In genomic region chr14:55500219-55500701, GRCh38 we compare ENCODE assay signal across 30 cellular contexts. TPM values are rescaled to one million over a fixed set of nuclear protein-coding genes. Genes with fewer than 3 reads are reported as not detected.
DNase-seq lines count a peak whose midpoint lies in the region; ATAC-seq, FAIRE-seq and TF ChIP-seq lines count a peak whose summit lies in the region.
"Had no signal": no experiment of that assay in that cellular context is flagged by ENCODE, and none has a peak within 500 bp of the region (broad histone marks: within the 10 kb centered on the region; RNA-seq: fewer than 3 reads in every experiment).

No MANE protein-coding gene starts in this region.

- no peak for FAIRE-seq in HepG2 (lab: Jason Lieb, UNC)
- FAIRE-seq: A549, endothelial cell of umbilical vein, GM18507, RCC 7860 had no signal

- H3K36me3 ChIP-seq in HepG2 (replicated peaks in 1 of 2; ENCODE audit: control insufficient read depth in 1 of 2, insufficient read depth in 2 of 2, low read length in 2 of 2) (no peaks in the 10 kb centered on the region), right lobe of liver (no peaks in the 10 kb centered on the region), gastrocnemius medialis (no peaks in the 10 kb centered on the region)
- H3K36me3 ChIP-seq: BLaER1, cardiac muscle cell, heart right ventricle, upper lobe of left lung had no signal

- no peaks in the 10 kb centered on the region for H3K4me1 Mint-ChIP-seq in activated naive CD8-positive, alpha-beta T cell treated with anti-CD3 and anti-CD28 coated beads, Interleukin-2, amount 50 U/mL, for 24 hours
- H3K4me1 Mint-ChIP-seq: activated B cell treated with CpG ODN at 0.5 μM for 24 hours had no signal

- H3K27ac Mint-ChIP-seq in activated naive CD8-positive, alpha-beta T cell treated with anti-CD3 and anti-CD28 coated beads, Interleukin-2, amount 50 U/mL, for 24 hours: no peak overlapping the region
- H3K27ac Mint-ChIP-seq: activated B cell treated with CpG ODN at 0.5 μM for 24 hours; activated CD8-positive, alpha-beta T cell treated with anti-CD3 and anti-CD28 coated beads for 36 hours; dendritic cell treated with granulocyte-macrophage colony-stimulating factor and Interleukin-4, amounts not matched to agents 40 ng/mL and 50 ng/mL, for 4 days; T-helper 2 cell treated with Interferon-gamma antibody and Interleukin-4, amounts not matched to agents 5 μg/mL and 100 μg/mL, for 36 hours had no signal

- H3K27me3 Mint-ChIP-seq in activated naive CD8-positive, alpha-beta T cell treated with anti-CD3 and anti-CD28 coated beads, Interleukin-2, amount 50 U/mL, for 24 hours: peaks cover 6% of the 10 kb centered on the region

- CTCF ChIA-PET in HepG2 (lab: Yijun Ruan, JAX; ENCODE audit: low intra/inter-chr PET ratio, low total read pairs): no interaction called here

- no peak for TF ChIP-seq RAD21 in HepG2 (CRISPR knock-in tag; IDR thresholded peaks at IDR 0.05)

- no peak for TF ChIP-seq POLR2A in HepG2 (IDR thresholded peaks at IDR 0.05; ENCODE audit: insufficient read depth in 1 of 2, low read depth in 2 of 2, low read length in 2 of 2)
- TF ChIP-seq POLR2A in right lobe of liver (IDR thresholded peaks at IDR 0.05): no peak
- no peak for TF ChIP-seq POLR2A in gastrocnemius medialis (IDR thresholded peaks at IDR 0.05)

- peak overlapping the region; percentile 89 for H2AFZ ChIP-seq in HepG2 (ENCODE audit: low read length)

- no peak for TF ChIP-seq EP300 in HepG2 (IDR thresholded peaks at IDR 0.05; ENCODE audit: low read depth in 2 of 2, low read length in 2 of 2)
- no peak for TF ChIP-seq EP300 in HepG2 (CRISPR knock-in tag; IDR thresholded peaks at IDR 0.05; ENCODE audit: borderline replicate concordance)

- intact Hi-C loops in HepG2 (cut with micrococcal nuclease; ENCODE audit: unreplicated experiment): no loop called here
- intact Hi-C loops in right lobe of liver (cut with DNase I): no loop called here
- intact Hi-C loops in gastrocnemius medialis (cut with DNase I; ENCODE audit: low total_unique reads): no loop called here

- H3K9me3 ChIP-seq in HepG2 (ENCODE audit: low read length) (no peaks in the 10 kb centered on the region), right lobe of liver (no peaks in the 10 kb centered on the region), gastrocnemius medialis (no peaks in the 10 kb centered on the region)
- H3K9me3 ChIP-seq: A549, BLaER1, heart right ventricle, SK-N-SH, upper lobe of left lung had no signal

- H3K4me1 ChIP-seq in HepG2 (ENCODE audit: insufficient read depth, low read length) (0 out of 2 replicates have a peak, but pooled peaks cover 19% of the 10 kb centered on the region), right lobe of liver (no peaks in the 10 kb centered on the region), gastrocnemius medialis (no peaks in the 10 kb centered on the region)
- H3K4me1 ChIP-seq: heart right ventricle, upper lobe of left lung had no signal

- peak overlapping the region; percentile 64 for H3K4me2 ChIP-seq in HepG2 (ENCODE audit: low read depth, low read length)
- H3K4me2 ChIP-seq: A549, BLaER1, SK-N-SH had no signal

- no peaks in the 10 kb centered on the region for H3K79me2 ChIP-seq in HepG2 (ENCODE audit: insufficient read depth, low read length)

- H3K36me3 Mint-ChIP-seq in activated naive CD8-positive, alpha-beta T cell treated with anti-CD3 and anti-CD28 coated beads, Interleukin-2, amount 50 U/mL, for 24 hours (ENCODE audit: low read depth): no peaks in the 10 kb centered on the region

- POLR2A ChIA-PET in HepG2 (lab: Yijun Ruan, JAX): no interaction called here

- no peak for TF ChIP-seq CTCF in HepG2 (CRISPR knock-in tag; IDR thresholded peaks at IDR 0.05)
- TF ChIP-seq CTCF in right lobe of liver (IDR thresholded peaks at IDR 0.05): no peak
- no peak for TF ChIP-seq CTCF in fibroblast of villous mesenchyme (IDR thresholded peaks at IDR 0.05; ENCODE audit: insufficient read depth, low read depth, low read length)
- TF ChIP-seq CTCF in gastrocnemius medialis (IDR thresholded peaks at IDR 0.05 in 4 of 5, conservative IDR thresholded peaks at IDR 0.05 in 1 of 5): no peak

- in situ Hi-C loops in HepG2 (cut with HindIII; ENCODE audit: extremely low pct_ligation_motif_present, low pct_unique_long_range_greater_than_20kb) (no loop called here), gastrocnemius medialis (cut with MboI; ENCODE audit: low sequenced_read_pairs in 4 of 4) (no loop called here)

- BruUV-seq in HepG2 (replicated peaks; lab: Mats Ljungman, UMichigan): no TSS peak

- DNase-seq in HepG2 (ENCODE audit: low spot score) (peak; percentile 6), right lobe of liver (no peak), NOMO-1 treated with dmso at 0.1 percent for 144 hours (lab: John Stamatoyannopoulos, UW; ENCODE audit: unreplicated experiment) (peak; percentile 10), fibroblast of villous mesenchyme (ENCODE audit: low read depth) (peak; percentile 39), gastrocnemius medialis (no peak), ureter (ENCODE audit: low spot score) (no peak), GM19238 (ENCODE audit: insufficient read length, low spot score) (no peak)
- DNase-seq in activated naive CD8-positive, alpha-beta T cell treated with anti-CD3 and anti-CD28 coated beads, Interleukin-2, amount 50 U/mL, for 24 hours: no peak
- DNase-seq: activated B cell treated with CpG ODN at 0.5 μM for 24 hours; activated CD8-positive, alpha-beta T cell treated with anti-CD3 and anti-CD28 coated beads for 36 hours; amygdala; Calu3; heart right ventricle; NCI-H2107; NCI-H524; SK-N-SH; stimulated activated CD4-positive, alpha-beta T cell treated with anti-CD3 and anti-CD28 coated beads, Interleukin-12 subunit alpha, Interleukin-12 subunit beta, amount 100 ng/mL, for 4 hours; upper lobe of left lung had no signal

- WGBS in HepG2 (ENCODE audit: low lambda C conversion rate): 10% methylated on average over 9 of the region's 11 CpGs
- WGBS in right lobe of liver (ENCODE audit: insufficient coverage, low coverage, low lambda C conversion rate, missing lambda C conversion rate): 71% methylated on average over 8 of the region's 11 CpGs

- H3K27ac ChIP-seq in HepG2 (ENCODE audit: extremely low read length, insufficient read depth, low read length) (no peak overlapping the region), right lobe of liver (no peak overlapping the region), gastrocnemius medialis (no peak overlapping the region)
- H3K27ac ChIP-seq: A549, BLaER1, cardiac muscle cell, heart right ventricle, HL-60, upper lobe of left lung had no signal

- no peaks in the 10 kb centered on the region for H4K20me1 ChIP-seq in HepG2 (ENCODE audit: insufficient read depth, low read length)
- H4K20me1 ChIP-seq: BLaER1 had no signal

- H3K9ac ChIP-seq in HepG2 (ENCODE audit: insufficient read depth, low read depth, low read length): no peak overlapping the region
- H3K9ac ChIP-seq: BLaER1, SK-N-SH had no signal

- no peaks in the 10 kb centered on the region for H3K9me3 Mint-ChIP-seq in activated naive CD8-positive, alpha-beta T cell treated with anti-CD3 and anti-CD28 coated beads, Interleukin-2, amount 50 U/mL, for 24 hours
- H3K9me3 Mint-ChIP-seq: activated B cell treated with CpG ODN at 0.5 μM for 24 hours; activated CD8-positive, alpha-beta T cell treated with anti-CD3 and anti-CD28 coated beads for 36 hours; dendritic cell treated with granulocyte-macrophage colony-stimulating factor and Interleukin-4, amounts not matched to agents 40 ng/mL and 50 ng/mL, for 4 days; T-helper 2 cell treated with Interferon-gamma antibody and Interleukin-4, amounts not matched to agents 5 μg/mL and 100 μg/mL, for 36 hours had no signal

- H3K4me3 Mint-ChIP-seq in activated naive CD8-positive, alpha-beta T cell treated with anti-CD3 and anti-CD28 coated beads, Interleukin-2, amount 50 U/mL, for 24 hours: no peak overlapping the region
- H3K4me3 Mint-ChIP-seq: activated B cell treated with CpG ODN at 0.5 μM for 24 hours; activated CD8-positive, alpha-beta T cell treated with anti-CD3 and anti-CD28 coated beads for 36 hours; dendritic cell treated with granulocyte-macrophage colony-stimulating factor and Interleukin-4, amounts not matched to agents 40 ng/mL and 50 ng/mL, for 4 days; T-helper 2 cell treated with Interferon-gamma antibody and Interleukin-4, amounts not matched to agents 5 μg/mL and 100 μg/mL, for 36 hours had no signal

- peaks cover 0 to 15% of the 10 kb centered on the region in 2 experiments; a peak in 2 of 5 replicates for H3K27me3 ChIP-seq in HepG2 (ENCODE audit: control insufficient read depth in 1 of 2, insufficient read depth in 2 of 2, low read length in 2 of 2)
- no peaks in the 10 kb centered on the region for H3K27me3 ChIP-seq in right lobe of liver
- H3K27me3 ChIP-seq in gastrocnemius medialis: no peaks in the 10 kb centered on the region
- H3K27me3 ChIP-seq: BLaER1, cardiac muscle cell, heart right ventricle, upper lobe of left lung had no signal

- ATAC-seq in HepG2: peak; percentile 68
- no peak for ATAC-seq in right lobe of liver
- ATAC-seq in gastrocnemius medialis: no peak
- no peak for ATAC-seq in activated naive CD8-positive, alpha-beta T cell treated with anti-CD3 and anti-CD28 coated beads, Interleukin-2, amount 50 U/mL, for 24 hours
- ATAC-seq: A549; activated CD8-positive, alpha-beta T cell treated with anti-CD3 and anti-CD28 coated beads for 36 hours; heart right ventricle had no signal

- peak overlapping the region; percentile 18 to 35 (median 35); a peak in 4 of 6 replicates for H3K4me3 ChIP-seq in HepG2 (replicated peaks in 1 of 3; ENCODE audit: insufficient read depth in 1 of 3, low read depth in 2 of 3, low read length in 3 of 3)
- no peak overlapping the region for H3K4me3 ChIP-seq in right lobe of liver
- peak overlapping the region; percentile 1 for H3K4me3 ChIP-seq in fibroblast of villous mesenchyme (ENCODE audit: low read depth, low read length)
- H3K4me3 ChIP-seq in gastrocnemius medialis: no peak overlapping the region
- H3K4me3 ChIP-seq: A549, BLaER1, cardiac muscle cell, heart right ventricle, lung, upper lobe of left lung had no signal

RNA-seq across cellular contexts. Expression of gene TBPL2, which starts 59.8 kb away (rescaled TPM):
- not detected in 2 replicates for total RNA-seq in HepG2 (2016; rRNA removed; fragmentation: Illumina TruSeq; extraction: Trizol)
- total RNA-seq in HepG2 (2016; cell fraction: cytosol; rRNA removed; fragmentation: Illumina TruSeq; extraction: Trizol; ENCODE audit: low read depth): not detected in 2 replicates
- not detected in 2 replicates for total RNA-seq in HepG2 (2016; cell fraction: insoluble cytoplasmic fraction; rRNA removed; fragmentation: Illumina TruSeq; extraction: Trizol)
- not detected in 2 replicates for total RNA-seq in HepG2 (2016; cell fraction: membrane; rRNA removed; fragmentation: Illumina TruSeq; extraction: Trizol)
- total RNA-seq in HepG2 (2016; cell fraction: nucleus; rRNA removed; fragmentation: Illumina TruSeq; extraction: Trizol): not detected in 2 replicates
- polyA plus RNA-seq in HepG2 (2011; rRNA removed): not detected in 2 replicates
- polyA plus RNA-seq in HepG2 (2011; cell fraction: cytosol; rRNA removed): not detected in 2 replicates
- polyA plus RNA-seq in HepG2 (2011; cell fraction: nucleus; rRNA removed): not detected in 2 replicates
- 0.12 TPM in 1 of 2 replicates, not detected in the other for polyA plus RNA-seq in HepG2 (2012)
- polyA plus RNA-seq in HepG2 (2016; cell fraction: cytosol; fragmentation: Illumina TruSeq; extraction: Trizol; ENCODE audit: low read depth): not detected in 2 replicates
- polyA plus RNA-seq in HepG2 (2016; cell fraction: insoluble cytoplasmic fraction; fragmentation: Illumina TruSeq; extraction: Trizol; ENCODE audit: low read depth): not detected in 2 replicates
- not detected in 2 replicates for polyA plus RNA-seq in HepG2 (2016; cell fraction: membrane; fragmentation: Illumina TruSeq; extraction: Trizol; ENCODE audit: low read depth)
- polyA plus RNA-seq in HepG2 (2016; cell fraction: nucleus; fragmentation: Illumina TruSeq; extraction: Trizol; ENCODE audit: insufficient read depth, low read depth): not detected in 2 replicates
- 0.08 TPM in 1 of 2 replicates, not detected in the other for polyA minus RNA-seq in HepG2 (2011; rRNA and poly(A)+ RNA removed; ENCODE audit: low replicate concordance)
- not detected in 2 replicates for polyA minus RNA-seq in HepG2 (2011; cell fraction: cytosol; rRNA and poly(A)+ RNA removed)
- not detected in 2 replicates for polyA minus RNA-seq in HepG2 (2011; cell fraction: nucleus; rRNA and poly(A)+ RNA removed)
- total RNA-seq in right lobe of liver: not detected
- not detected in 2 replicates for total RNA-seq in fibroblast of villous mesenchyme
- not detected for total RNA-seq in gastrocnemius medialis
- total RNA-seq in ureter: not detected
- total RNA-seq: activated B cell treated with CpG ODN at 0.5 μM for 24 hours; activated CD8-positive, alpha-beta T cell treated with anti-CD3 and anti-CD28 coated beads for 36 hours; Calu3; cardiac muscle cell; endothelial cell of umbilical vein; heart right ventricle; lung; myocyte; renal cortical epithelial cell; upper lobe of left lung had no signal
- polyA plus RNA-seq: A549, cardiac muscle cell, endothelial cell of umbilical vein, heart right ventricle, lung, SK-N-SH had no signal

Comparison
In these comparisons a context has a peak if more than half of its experiments do, and no peak if none do; other contexts are left out.
1. DNase-seq: peak in HepG2 (single experiment), NOMO-1 treated with dmso at 0.1 percent for 144 hours (single experiment) and fibroblast of villous mesenchyme (single experiment); none in right lobe of liver (0 of 3), gastrocnemius medialis (0 of 2), ureter (single experiment), GM19238 (single experiment) and activated naive CD8-positive, alpha-beta T cell treated with anti-CD3 and anti-CD28 coated beads, Interleukin-2, amount 50 U/mL, for 24 hours (single experiment).
2. H3K4me3 ChIP-seq: peak in HepG2 (3 of 3) and fibroblast of villous mesenchyme (single experiment); none in right lobe of liver (0 of 3) and gastrocnemius medialis (0 of 4).